ENCODE assay signal across 1 cellular context in the genomic region with DNA sequence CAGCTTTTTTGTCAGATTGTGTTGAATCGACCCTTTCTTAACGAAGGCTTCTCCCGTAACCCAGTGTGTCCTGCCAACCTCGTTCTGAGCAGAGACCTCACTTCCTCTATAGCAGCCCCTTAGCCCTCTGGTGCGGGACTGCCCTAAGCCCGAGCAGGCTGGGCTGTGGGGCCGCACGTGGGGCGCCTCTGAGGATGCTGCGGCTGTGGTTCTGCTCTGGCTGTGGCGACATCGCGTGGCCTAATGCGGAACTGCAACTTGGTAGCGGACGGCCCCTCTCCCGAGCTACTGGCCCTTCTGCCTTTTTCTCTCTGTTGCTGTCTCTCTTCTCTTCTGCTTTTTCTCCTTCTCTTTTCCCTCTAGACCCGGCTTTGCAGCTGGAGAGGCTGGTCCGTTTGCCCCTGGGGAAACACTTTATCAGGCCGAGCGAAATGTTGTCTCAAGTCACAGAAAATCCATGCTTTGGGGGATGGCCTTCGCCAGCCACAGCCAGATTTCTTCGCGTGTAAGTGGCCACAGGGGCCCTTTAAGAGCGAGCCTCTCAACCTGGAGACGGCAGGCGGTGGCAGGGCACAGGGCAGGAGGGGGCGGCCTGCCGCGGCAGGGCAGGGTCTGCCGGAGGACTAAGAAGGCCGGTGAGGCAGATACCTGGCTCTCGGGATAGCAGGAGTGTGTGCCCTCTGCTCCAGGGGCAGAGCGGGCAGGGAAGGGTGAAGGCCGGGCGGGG.
TF ChIP-seq lines count a peak whose summit lies in the region.

No MANE protein-coding gene starts in this region.

TF ChIP-seq in WTC11, 78 proteins besides CTCF, POLR2A, EP300 and RAD21 (continued from another document):
- TF ChIP-seq, protein P1, sequence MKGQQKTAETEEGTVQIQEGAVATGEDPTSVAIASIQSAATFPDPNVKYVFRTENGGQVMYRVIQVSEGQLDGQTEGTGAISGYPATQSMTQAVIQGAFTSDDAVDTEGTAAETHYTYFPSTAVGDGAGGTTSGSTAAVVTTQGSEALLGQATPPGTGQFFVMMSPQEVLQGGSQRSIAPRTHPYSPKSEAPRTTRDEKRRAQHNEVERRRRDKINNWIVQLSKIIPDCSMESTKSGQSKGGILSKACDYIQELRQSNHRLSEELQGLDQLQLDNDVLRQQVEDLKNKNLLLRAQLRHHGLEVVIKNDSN (CRISPR knock-in tag; IDR thresholded peaks at IDR 0.05) = peak; percentile 72; the same call in 1 of the 2 replicates
- TF ChIP-seq, protein P2, sequence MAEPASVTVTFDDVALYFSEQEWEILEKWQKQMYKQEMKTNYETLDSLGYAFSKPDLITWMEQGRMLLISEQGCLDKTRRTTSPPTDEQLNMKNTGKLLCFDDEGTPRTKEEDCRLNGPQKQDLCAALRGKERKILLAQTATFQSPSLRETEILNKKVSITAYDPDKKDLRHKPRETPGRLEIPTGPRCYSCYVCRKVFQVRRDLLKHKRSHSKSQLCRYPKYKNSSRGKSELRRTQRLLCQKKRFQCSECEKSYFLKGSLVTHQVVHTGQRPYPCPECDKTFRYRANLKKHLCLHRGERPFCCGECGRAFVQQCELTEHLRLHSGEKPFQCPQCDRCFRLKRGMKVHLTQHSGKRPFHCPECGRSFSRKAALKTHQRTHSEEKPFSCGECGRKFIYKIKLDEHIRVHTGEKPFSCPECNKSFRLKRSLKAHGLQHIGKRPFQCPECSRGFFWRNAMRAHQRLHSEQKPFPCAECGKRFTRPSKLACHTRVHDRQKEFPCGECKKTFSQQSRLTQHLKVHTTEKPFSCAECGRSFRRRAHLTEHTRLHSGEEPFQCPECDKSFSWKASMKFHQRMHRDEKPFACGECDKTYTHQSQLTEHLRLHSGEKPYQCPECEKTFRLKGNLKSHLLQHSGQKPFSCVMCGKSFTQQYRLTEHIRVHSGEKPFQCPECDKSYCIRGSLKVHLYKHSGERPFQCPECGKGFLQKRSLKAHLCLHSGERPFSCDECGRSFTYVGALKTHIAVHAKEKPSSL (CRISPR knock-in tag; conservative IDR thresholded peaks at IDR 0.05) = no peak
- TF ChIP-seq, protein P3, sequence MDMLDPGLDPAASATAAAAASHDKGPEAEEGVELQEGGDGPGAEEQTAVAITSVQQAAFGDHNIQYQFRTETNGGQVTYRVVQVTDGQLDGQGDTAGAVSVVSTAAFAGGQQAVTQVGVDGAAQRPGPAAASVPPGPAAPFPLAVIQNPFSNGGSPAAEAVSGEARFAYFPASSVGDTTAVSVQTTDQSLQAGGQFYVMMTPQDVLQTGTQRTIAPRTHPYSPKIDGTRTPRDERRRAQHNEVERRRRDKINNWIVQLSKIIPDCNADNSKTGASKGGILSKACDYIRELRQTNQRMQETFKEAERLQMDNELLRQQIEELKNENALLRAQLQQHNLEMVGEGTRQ (CRISPR knock-in tag; IDR thresholded peaks at IDR 0.05) = peak; percentile 71
- no peak for TF ChIP-seq CREB1 (CRISPR knock-in tag; IDR thresholded peaks at IDR 0.05)
- TF ChIP-seq, protein P4, sequence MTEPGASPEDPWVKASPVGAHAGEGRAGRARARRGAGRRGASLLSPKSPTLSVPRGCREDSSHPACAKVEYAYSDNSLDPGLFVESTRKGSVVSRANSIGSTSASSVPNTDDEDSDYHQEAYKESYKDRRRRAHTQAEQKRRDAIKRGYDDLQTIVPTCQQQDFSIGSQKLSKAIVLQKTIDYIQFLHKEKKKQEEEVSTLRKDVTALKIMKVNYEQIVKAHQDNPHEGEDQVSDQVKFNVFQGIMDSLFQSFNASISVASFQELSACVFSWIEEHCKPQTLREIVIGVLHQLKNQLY (CRISPR knock-in tag; IDR thresholded peaks at IDR 0.05) = no peak
- TF ChIP-seq ZNF232 (CRISPR knock-in tag; IDR thresholded peaks at IDR 0.05) = peak; percentile 57; the same call in 1 of the 2 replicates
- no peak for TF ChIP-seq ZBTB21 (CRISPR knock-in tag; IDR thresholded peaks at IDR 0.05; ENCODE audit: borderline replicate concordance)
- TF ChIP-seq, protein P5, sequence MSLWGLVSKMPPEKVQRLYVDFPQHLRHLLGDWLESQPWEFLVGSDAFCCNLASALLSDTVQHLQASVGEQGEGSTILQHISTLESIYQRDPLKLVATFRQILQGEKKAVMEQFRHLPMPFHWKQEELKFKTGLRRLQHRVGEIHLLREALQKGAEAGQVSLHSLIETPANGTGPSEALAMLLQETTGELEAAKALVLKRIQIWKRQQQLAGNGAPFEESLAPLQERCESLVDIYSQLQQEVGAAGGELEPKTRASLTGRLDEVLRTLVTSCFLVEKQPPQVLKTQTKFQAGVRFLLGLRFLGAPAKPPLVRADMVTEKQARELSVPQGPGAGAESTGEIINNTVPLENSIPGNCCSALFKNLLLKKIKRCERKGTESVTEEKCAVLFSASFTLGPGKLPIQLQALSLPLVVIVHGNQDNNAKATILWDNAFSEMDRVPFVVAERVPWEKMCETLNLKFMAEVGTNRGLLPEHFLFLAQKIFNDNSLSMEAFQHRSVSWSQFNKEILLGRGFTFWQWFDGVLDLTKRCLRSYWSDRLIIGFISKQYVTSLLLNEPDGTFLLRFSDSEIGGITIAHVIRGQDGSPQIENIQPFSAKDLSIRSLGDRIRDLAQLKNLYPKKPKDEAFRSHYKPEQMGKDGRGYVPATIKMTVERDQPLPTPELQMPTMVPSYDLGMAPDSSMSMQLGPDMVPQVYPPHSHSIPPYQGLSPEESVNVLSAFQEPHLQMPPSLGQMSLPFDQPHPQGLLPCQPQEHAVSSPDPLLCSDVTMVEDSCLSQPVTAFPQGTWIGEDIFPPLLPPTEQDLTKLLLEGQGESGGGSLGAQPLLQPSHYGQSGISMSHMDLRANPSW (CRISPR knock-in tag; conservative IDR thresholded peaks at IDR 0.05; ENCODE audit: low read depth) = no peak
- TF ChIP-seq KAT7 (CRISPR knock-in tag; IDR thresholded peaks at IDR 0.05; ENCODE audit: borderline replicate concordance) = no peak
- no peak for TF ChIP-seq CREM (CRISPR knock-in tag; IDR thresholded peaks at IDR 0.05)
- TF ChIP-seq ZNF317 (CRISPR knock-in tag; IDR thresholded peaks at IDR 0.05; ENCODE audit: borderline replicate concordance, low read depth) = no peak
- TF ChIP-seq, protein P6, sequence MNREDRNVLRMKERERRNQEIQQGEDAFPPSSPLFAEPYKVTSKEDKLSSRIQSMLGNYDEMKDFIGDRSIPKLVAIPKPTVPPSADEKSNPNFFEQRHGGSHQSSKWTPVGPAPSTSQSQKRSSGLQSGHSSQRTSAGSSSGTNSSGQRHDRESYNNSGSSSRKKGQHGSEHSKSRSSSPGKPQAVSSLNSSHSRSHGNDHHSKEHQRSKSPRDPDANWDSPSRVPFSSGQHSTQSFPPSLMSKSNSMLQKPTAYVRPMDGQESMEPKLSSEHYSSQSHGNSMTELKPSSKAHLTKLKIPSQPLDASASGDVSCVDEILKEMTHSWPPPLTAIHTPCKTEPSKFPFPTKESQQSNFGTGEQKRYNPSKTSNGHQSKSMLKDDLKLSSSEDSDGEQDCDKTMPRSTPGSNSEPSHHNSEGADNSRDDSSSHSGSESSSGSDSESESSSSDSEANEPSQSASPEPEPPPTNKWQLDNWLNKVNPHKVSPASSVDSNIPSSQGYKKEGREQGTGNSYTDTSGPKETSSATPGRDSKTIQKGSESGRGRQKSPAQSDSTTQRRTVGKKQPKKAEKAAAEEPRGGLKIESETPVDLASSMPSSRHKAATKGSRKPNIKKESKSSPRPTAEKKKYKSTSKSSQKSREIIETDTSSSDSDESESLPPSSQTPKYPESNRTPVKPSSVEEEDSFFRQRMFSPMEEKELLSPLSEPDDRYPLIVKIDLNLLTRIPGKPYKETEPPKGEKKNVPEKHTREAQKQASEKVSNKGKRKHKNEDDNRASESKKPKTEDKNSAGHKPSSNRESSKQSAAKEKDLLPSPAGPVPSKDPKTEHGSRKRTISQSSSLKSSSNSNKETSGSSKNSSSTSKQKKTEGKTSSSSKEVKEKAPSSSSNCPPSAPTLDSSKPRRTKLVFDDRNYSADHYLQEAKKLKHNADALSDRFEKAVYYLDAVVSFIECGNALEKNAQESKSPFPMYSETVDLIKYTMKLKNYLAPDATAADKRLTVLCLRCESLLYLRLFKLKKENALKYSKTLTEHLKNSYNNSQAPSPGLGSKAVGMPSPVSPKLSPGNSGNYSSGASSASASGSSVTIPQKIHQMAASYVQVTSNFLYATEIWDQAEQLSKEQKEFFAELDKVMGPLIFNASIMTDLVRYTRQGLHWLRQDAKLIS (CRISPR knock-in tag; IDR thresholded peaks at IDR 0.05; ENCODE audit: borderline replicate concordance) = no peak
- no peak for TF ChIP-seq FOXJ3 (CRISPR knock-in tag; IDR thresholded peaks at IDR 0.05; ENCODE audit: borderline replicate concordance)
- TF ChIP-seq, protein P7, sequence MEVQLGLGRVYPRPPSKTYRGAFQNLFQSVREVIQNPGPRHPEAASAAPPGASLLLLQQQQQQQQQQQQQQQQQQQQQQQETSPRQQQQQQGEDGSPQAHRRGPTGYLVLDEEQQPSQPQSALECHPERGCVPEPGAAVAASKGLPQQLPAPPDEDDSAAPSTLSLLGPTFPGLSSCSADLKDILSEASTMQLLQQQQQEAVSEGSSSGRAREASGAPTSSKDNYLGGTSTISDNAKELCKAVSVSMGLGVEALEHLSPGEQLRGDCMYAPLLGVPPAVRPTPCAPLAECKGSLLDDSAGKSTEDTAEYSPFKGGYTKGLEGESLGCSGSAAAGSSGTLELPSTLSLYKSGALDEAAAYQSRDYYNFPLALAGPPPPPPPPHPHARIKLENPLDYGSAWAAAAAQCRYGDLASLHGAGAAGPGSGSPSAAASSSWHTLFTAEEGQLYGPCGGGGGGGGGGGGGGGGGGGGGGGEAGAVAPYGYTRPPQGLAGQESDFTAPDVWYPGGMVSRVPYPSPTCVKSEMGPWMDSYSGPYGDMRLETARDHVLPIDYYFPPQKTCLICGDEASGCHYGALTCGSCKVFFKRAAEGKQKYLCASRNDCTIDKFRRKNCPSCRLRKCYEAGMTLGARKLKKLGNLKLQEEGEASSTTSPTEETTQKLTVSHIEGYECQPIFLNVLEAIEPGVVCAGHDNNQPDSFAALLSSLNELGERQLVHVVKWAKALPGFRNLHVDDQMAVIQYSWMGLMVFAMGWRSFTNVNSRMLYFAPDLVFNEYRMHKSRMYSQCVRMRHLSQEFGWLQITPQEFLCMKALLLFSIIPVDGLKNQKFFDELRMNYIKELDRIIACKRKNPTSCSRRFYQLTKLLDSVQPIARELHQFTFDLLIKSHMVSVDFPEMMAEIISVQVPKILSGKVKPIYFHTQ (CRISPR knock-in tag; IDR thresholded peaks at IDR 0.05) = no peak
- TF ChIP-seq ZNF396 (CRISPR knock-in tag; IDR thresholded peaks at IDR 0.05; ENCODE audit: borderline replicate concordance) = no peak
- TF ChIP-seq SP1 (CRISPR knock-in tag; conservative IDR thresholded peaks at IDR 0.05) = peak; percentile 67; the same call in 1 of the 2 replicates
- TF ChIP-seq CBFB (CRISPR knock-in tag; IDR thresholded peaks at IDR 0.05; ENCODE audit: low read depth) = no peak
- no peak for TF ChIP-seq ZNF219 (CRISPR knock-in tag; IDR thresholded peaks at IDR 0.05; ENCODE audit: borderline replicate concordance)
- TF ChIP-seq RORB (CRISPR knock-in tag; IDR thresholded peaks at IDR 0.05) = no peak
- TF ChIP-seq, protein P8, sequence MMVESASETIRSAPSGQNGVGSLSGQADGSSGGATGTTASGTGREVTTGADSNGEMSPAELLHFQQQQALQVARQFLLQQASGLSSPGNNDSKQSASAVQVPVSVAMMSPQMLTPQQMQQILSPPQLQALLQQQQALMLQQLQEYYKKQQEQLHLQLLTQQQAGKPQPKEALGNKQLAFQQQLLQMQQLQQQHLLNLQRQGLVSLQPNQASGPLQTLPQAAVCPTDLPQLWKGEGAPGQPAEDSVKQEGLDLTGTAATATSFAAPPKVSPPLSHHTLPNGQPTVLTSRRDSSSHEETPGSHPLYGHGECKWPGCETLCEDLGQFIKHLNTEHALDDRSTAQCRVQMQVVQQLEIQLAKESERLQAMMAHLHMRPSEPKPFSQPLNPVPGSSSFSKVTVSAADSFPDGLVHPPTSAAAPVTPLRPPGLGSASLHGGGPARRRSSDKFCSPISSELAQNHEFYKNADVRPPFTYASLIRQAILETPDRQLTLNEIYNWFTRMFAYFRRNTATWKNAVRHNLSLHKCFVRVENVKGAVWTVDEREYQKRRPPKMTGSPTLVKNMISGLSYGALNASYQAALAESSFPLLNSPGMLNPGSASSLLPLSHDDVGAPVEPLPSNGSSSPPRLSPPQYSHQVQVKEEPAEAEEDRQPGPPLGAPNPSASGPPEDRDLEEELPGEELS (CRISPR knock-in tag; IDR thresholded peaks at IDR 0.05) = 0 out of 2 replicates have a peak, but pooled peaks have one; percentile 22
- TF ChIP-seq, protein P9, sequence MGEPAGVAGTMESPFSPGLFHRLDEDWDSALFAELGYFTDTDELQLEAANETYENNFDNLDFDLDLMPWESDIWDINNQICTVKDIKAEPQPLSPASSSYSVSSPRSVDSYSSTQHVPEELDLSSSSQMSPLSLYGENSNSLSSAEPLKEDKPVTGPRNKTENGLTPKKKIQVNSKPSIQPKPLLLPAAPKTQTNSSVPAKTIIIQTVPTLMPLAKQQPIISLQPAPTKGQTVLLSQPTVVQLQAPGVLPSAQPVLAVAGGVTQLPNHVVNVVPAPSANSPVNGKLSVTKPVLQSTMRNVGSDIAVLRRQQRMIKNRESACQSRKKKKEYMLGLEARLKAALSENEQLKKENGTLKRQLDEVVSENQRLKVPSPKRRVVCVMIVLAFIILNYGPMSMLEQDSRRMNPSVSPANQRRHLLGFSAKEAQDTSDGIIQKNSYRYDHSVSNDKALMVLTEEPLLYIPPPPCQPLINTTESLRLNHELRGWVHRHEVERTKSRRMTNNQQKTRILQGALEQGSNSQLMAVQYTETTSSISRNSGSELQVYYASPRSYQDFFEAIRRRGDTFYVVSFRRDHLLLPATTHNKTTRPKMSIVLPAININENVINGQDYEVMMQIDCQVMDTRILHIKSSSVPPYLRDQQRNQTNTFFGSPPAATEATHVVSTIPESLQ (CRISPR knock-in tag; IDR thresholded peaks at IDR 0.05) = no peak
- TF ChIP-seq ZNF121 (CRISPR knock-in tag; IDR thresholded peaks at IDR 0.05) = 0 out of 2 replicates have a peak, but pooled peaks have one; percentile 7
- no peak for TF ChIP-seq ZNF138 (CRISPR knock-in tag; conservative IDR thresholded peaks at IDR 0.05)
